8 cellular contexts compared by ENCODE assay signal in the genomic region with DNA sequence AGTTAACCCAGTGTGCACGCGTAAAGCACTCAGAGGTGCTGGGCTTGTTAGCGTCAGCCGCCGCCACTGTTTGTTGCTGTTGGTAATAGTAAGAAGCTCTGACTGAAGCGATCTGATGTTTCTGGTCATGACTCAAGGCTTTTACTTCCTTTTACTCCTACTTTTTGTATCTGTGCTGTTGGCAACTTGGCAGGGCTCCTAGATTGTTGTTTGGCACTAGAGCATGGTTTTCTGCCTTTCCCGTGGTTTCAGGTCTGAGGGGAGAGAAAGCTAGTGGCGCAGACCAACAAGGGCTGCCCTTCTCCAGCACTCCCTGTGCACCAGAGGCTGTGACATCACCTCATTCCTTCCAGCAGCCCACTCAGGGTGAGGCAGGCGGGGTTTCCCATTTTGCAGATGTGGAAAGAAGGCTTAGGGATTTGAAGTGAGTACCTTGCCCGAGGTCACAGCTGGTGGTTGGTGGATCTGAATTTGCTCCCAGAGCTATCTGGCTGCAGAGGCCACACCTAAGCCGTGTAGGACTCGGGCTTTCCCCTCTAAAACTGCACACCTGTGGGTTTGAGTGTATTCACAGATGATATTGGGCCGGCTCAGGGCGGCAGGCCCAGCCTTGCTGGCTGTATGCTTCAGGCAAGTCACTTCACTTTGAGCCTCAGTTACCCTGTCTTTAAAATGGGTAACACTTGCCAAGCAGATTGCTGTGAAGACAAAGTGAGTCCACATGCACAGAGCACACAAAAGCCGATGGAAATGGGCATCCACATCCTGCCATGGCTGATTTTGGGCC. TPM values are rescaled to one million over a fixed set of nuclear protein-coding genes. Genes with fewer than 3 reads are reported as not detected.
DNase-seq lines count a peak whose midpoint lies in the region; ATAC-seq and TF ChIP-seq lines count a peak whose summit lies in the region.

No MANE protein-coding gene starts in this region.

- TF ChIP-seq CTCF in osteocyte (IDR thresholded peaks at IDR 0.05) (no peak), gastrocnemius medialis (IDR thresholded peaks at IDR 0.05 in 4 of 5, conservative IDR thresholded peaks at IDR 0.05 in 1 of 5) (no peak)

- CTCF ChIA-PET in CD8-positive, alpha-beta memory T cell (lab: Charles Lee): no interaction called here

- H3K27me3 ChIP-seq in CD8-positive, alpha-beta memory T cell (ENCODE audit: insufficient read depth, low read length, poor library complexity, severe bottlenecking): no peaks in the 10 kb centered on the region
- no peaks in the 10 kb centered on the region for H3K27me3 ChIP-seq in gastrocnemius medialis

- no peak for ATAC-seq in gastrocnemius medialis
- no peak for ATAC-seq in GM18517 (IDR thresholded peaks at IDR 0.05; ENCODE audit: unreplicated experiment)

- peak overlapping the region; percentile 50 for H3K27ac Mint-ChIP-seq in osteocyte (ENCODE audit: unreplicated experiment)
- peak overlapping the region in 2 of 8 donors; percentile 48 to 54 for H3K27ac Mint-ChIP-seq in CD8-positive, alpha-beta memory T cell

- no peak overlapping the region for H3K4me3 Mint-ChIP-seq in osteocyte (ENCODE audit: unreplicated experiment)
- no peak overlapping the region for H3K4me3 Mint-ChIP-seq in CD8-positive, alpha-beta memory T cell

- POLR2A ChIA-PET in CD8-positive, alpha-beta memory T cell (lab: Charles Lee): no interaction called here

- H3K36me3 ChIP-seq in CD8-positive, alpha-beta memory T cell (ENCODE audit: insufficient read depth, low read length): peaks cover 9% of the 10 kb centered on the region
- H3K36me3 ChIP-seq in gastrocnemius medialis: peaks cover 0 to 15% of the 10 kb centered on the region in 2 donors

- no peaks in the 10 kb centered on the region for H3K9me3 Mint-ChIP-seq in osteocyte (ENCODE audit: unreplicated experiment)
- no peaks in the 10 kb centered on the region for H3K9me3 Mint-ChIP-seq in CD8-positive, alpha-beta memory T cell

- H3K9me3 ChIP-seq in CD8-positive, alpha-beta memory T cell (ENCODE audit: low read length): no peaks in the 10 kb centered on the region
- H3K9me3 ChIP-seq in gastrocnemius medialis: no peaks in the 10 kb centered on the region

- no peak overlapping the region for H3K4me3 ChIP-seq in CD8-positive, alpha-beta memory T cell (ENCODE audit: low read length)
- H3K4me3 ChIP-seq in gastrocnemius medialis: no peak overlapping the region

- peaks cover 24% of the 10 kb centered on the region for H3K4me1 ChIP-seq in CD8-positive, alpha-beta memory T cell (ENCODE audit: insufficient read depth, low read length)
- peaks cover 60 to 64% of the 10 kb centered on the region in 2 donors for H3K4me1 ChIP-seq in gastrocnemius medialis

- no peak overlapping the region for H3K27ac ChIP-seq in CD8-positive, alpha-beta memory T cell (ENCODE audit: low read depth, low read length)
- peak overlapping the region in 1 of 4 donors; percentile 98 for H3K27ac ChIP-seq in gastrocnemius medialis

- DNase-seq in COLO829 (ENCODE audit: low spot score): peak; percentile 60
- peak; percentile 81 for DNase-seq in MV-4-11 (lab: John Stamatoyannopoulos, UW)
- peak; percentile 85 for DNase-seq in dermis blood vessel endothelial cell
- DNase-seq in osteocyte (ENCODE audit: extremely low spot score, unreplicated experiment): peak; percentile 63
- DNase-seq in CD8-positive, alpha-beta memory T cell: no peak
- no peak for DNase-seq in gastrocnemius medialis
- no peak for DNase-seq in NCI-H2171 treated with DMSO at 0.1 percent for 48 hours (lab: John Stamatoyannopoulos, UW)

- in situ Hi-C loops in gastrocnemius medialis (cut with MboI; ENCODE audit: low sequenced_read_pairs in 4 of 4): no loop called here

- H3K4me1 Mint-ChIP-seq in osteocyte (ENCODE audit: unreplicated experiment): peaks cover 37% of the 10 kb centered on the region
- H3K4me1 Mint-ChIP-seq in CD8-positive, alpha-beta memory T cell: peaks cover 44 to 60% (median 51%) of the 10 kb centered on the region in 3 donors

- H3K36me3 Mint-ChIP-seq in osteocyte (ENCODE audit: unreplicated experiment): peaks cover 8% of the 10 kb centered on the region
- H3K36me3 Mint-ChIP-seq in CD8-positive, alpha-beta memory T cell: peaks cover 0 to 51% (median 10%) of the 10 kb centered on the region in 3 donors

- intact Hi-C loops in gastrocnemius medialis (cut with DNase I; ENCODE audit: low total_unique reads): no loop called here

- TF ChIP-seq POLR2A in gastrocnemius medialis (IDR thresholded peaks at IDR 0.05): no peak

- H3K27me3 Mint-ChIP-seq in osteocyte (ENCODE audit: unreplicated experiment): no peaks in the 10 kb centered on the region
- H3K27me3 Mint-ChIP-seq in CD8-positive, alpha-beta memory T cell: no peaks in the 10 kb centered on the region

RNA-seq across cellular contexts. Expression of a gene that starts 51.2 kb away (rescaled TPM):
- 10.4 and 13.3 TPM in 2 replicates for total RNA-seq in dermis blood vessel endothelial cell
- 16.5 and 21.4 TPM in 2 replicates for total RNA-seq in osteocyte
- 10 to 100 TPM; 15.8 to 16.0 TPM for total RNA-seq in CD8-positive, alpha-beta memory T cell
- 6.0 TPM for polyA plus RNA-seq in CD8-positive, alpha-beta memory T cell
- total RNA-seq in gastrocnemius medialis: 10 to 100 TPM; 55.4 to 70.2 (median 56.4) TPM

Comparison
In these comparisons a context has a peak if more than half of its experiments do, and no peak if none do; other contexts are left out.
1. DNase-seq: peak in COLO829 (single experiment), MV-4-11 (single experiment), dermis blood vessel endothelial cell (single experiment) and osteocyte (single experiment); none in CD8-positive, alpha-beta memory T cell (0 of 5), gastrocnemius medialis (0 of 2) and NCI-H2171 treated with DMSO at 0.1 percent for 48 hours (single experiment).